ENCODE assay signal across 26 cellular contexts in the genomic region with DNA sequence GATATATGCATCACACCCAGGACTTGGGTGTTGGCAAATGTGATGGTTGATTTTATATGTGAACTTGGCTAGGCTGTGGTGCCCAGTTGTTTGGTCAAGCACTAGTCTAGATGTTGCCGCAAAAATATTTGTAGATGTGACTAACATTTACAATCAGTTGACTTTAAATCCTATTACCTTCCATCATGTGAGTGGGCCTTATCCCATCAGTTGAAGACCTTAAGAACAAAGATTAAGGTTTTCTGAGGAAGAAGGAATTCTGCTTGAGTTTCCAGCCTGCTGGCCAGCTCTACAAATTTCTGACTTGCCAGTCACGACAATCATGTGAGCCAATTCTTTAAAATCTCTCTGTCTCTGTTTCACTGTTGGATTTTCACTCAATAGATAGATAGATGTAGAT. TPM values are rescaled to one million over a fixed set of nuclear protein-coding genes. Genes with fewer than 3 reads are reported as not detected.
DNase-seq lines count a peak whose midpoint lies in the region; ATAC-seq, FAIRE-seq and TF ChIP-seq lines count a peak whose summit lies in the region.
"Had no signal": no experiment of that assay in that cellular context is flagged by ENCODE, and none has a peak within 500 bp of the region (broad histone marks: within the 10 kb centered on the region; RNA-seq: fewer than 3 reads in every experiment).

No MANE protein-coding gene starts in this region.

- H3F3A ChIP-seq in OCI-LY1 (ENCODE audit: insufficient read depth, low read length), result no peaks in the 10 kb centered on the region

- H3K27me3 ChIP-seq in OCI-LY1 (ENCODE audit: insufficient read depth, low read length), result no peaks in the 10 kb centered on the region
- no peaks in the 10 kb centered on the region for H3K27me3 ChIP-seq in K562 (ENCODE audit: control insufficient read depth in 2 of 2, insufficient read depth in 2 of 2, low read length in 2 of 2)
- no peaks in the 10 kb centered on the region for H3K27me3 ChIP-seq in Peyer's patch
- H3K27me3 ChIP-seq: BLaER1 had no signal

- H3K36me3 ChIP-seq in HEK293 (ENCODE audit: control insufficient read depth in 2 of 2, insufficient read depth in 1 of 2, low read length in 2 of 2) (no peaks in the 10 kb centered on the region), OCI-LY1 (ENCODE audit: insufficient read depth, low read length) (no peaks in the 10 kb centered on the region), K562 (ENCODE audit: control insufficient read depth, insufficient read depth, low read length) (peaks cover 1% of the 10 kb centered on the region; the same call in 1 of the 3 replicates), Peyer's patch (no peaks in the 10 kb centered on the region)

- POLR2A ChIA-PET in HEK293 (lab: Yijun Ruan, JAX) (no interaction called here), K562 (lab: Yijun Ruan, JAX) (interaction anchor here (0.6 kb wide), 1 partner anchor 15 kb away, joined by 4 read pairs; no protein-coding TSS in a partner anchor)

- H3K9me1 ChIP-seq in K562 (ENCODE audit: control insufficient read depth, insufficient read depth, low read length), result no peaks in the 10 kb centered on the region

- no peaks in the 10 kb centered on the region for H3K9me2 ChIP-seq in OCI-LY1 (ENCODE audit: low read depth, low read length)

- H3K9me3 ChIP-seq in HEK293 (ENCODE audit: control insufficient read depth, insufficient read depth, low read depth, low read length) (no peaks in the 10 kb centered on the region), OCI-LY1 (ENCODE audit: low read length) (no peaks in the 10 kb centered on the region), K562 (replicated peaks; ENCODE audit: control insufficient read depth, insufficient read depth, low read depth, low read length) (no peaks in the 10 kb centered on the region), Peyer's patch (no peaks in the 10 kb centered on the region)
- H3K9me3 ChIP-seq: BLaER1, Caco-2 had no signal

- intact Hi-C loops in K562 (cut with micrococcal nuclease), result no loop called here

- 68% methylated on average over 2 of the region's 2 CpGs for WGBS in K562 (ENCODE audit: insufficient coverage, low coverage, missing lambda C conversion rate)

- H3K9ac ChIP-seq in OCI-LY1 (ENCODE audit: low read length) (no peak overlapping the region), K562 (ENCODE audit: insufficient read depth in 1 of 2, low read depth in 2 of 2, low read length in 2 of 2) (no peak overlapping the region)
- H3K9ac ChIP-seq: BLaER1 had no signal

- H3K4me2 ChIP-seq in OCI-LY1 (ENCODE audit: low read length) (no peak overlapping the region), K562 (ENCODE audit: insufficient read depth, low read length) (peak overlapping the region; percentile 60)
- H3K4me2 ChIP-seq: BLaER1, GM23338 had no signal

- H3K4me1 ChIP-seq in HEK293 (ENCODE audit: control insufficient read depth, insufficient read depth, low read length) (peaks cover 13% of the 10 kb centered on the region), OCI-LY1 (ENCODE audit: insufficient read depth, low read length, severe bottlenecking) (peaks cover 85% of the 10 kb centered on the region), K562 (replicated peaks in 1 of 2; ENCODE audit: control insufficient read depth in 2 of 2, insufficient read depth in 2 of 2, low read length in 2 of 2) (peaks cover 0 to 16% of the 10 kb centered on the region in 2 experiments; a peak in 2 of 5 replicates), Peyer's patch (no peaks in the 10 kb centered on the region)

- TF ChIP-seq RAD21 in K562 (CRISPR knock-in tag; conservative IDR thresholded peaks at IDR 0.05 in 1 of 2, IDR thresholded peaks at IDR 0.05 in 1 of 2), result no peak

- in situ Hi-C loops in K562 (cut with MboI), result no loop called here

- H3K79me2 ChIP-seq in OCI-LY1 (ENCODE audit: insufficient read depth, low read length) (peaks cover 36% of the 10 kb centered on the region), K562 (ENCODE audit: control insufficient read depth, insufficient read depth, low read length) (peaks cover 7% of the 10 kb centered on the region; the same call in 2 of the 3 replicates)

- TF ChIP-seq EP300 in K562 (IDR thresholded peaks at IDR 0.05; ENCODE audit: low read length), result no peak

- BruUV-seq in K562 (replicated peaks; lab: Mats Ljungman, UMichigan), result no TSS peak

- H2AFZ ChIP-seq in OCI-LY1 (ENCODE audit: low read length) (no peak overlapping the region), K562 (ENCODE audit: low read depth, low read length) (no peak overlapping the region)
- H2AFZ ChIP-seq: GM23338 had no signal

- CTCF ChIA-PET in HEK293 (lab: Yijun Ruan, JAX) (interaction anchor here (0.6 kb wide), 1 partner anchor 203 kb away, joined by 3 read pairs; no protein-coding TSS in a partner anchor), K562 (lab: Yijun Ruan, JAX; ENCODE audit: low intra/inter-chr PET ratio) (no interaction called here)

- TF ChIP-seq POLR2A in K562 (conservative IDR thresholded peaks at IDR 0.05) (no peak), Peyer's patch (IDR thresholded peaks at IDR 0.05) (no peak)

- H3K4me3 ChIP-seq in HEK293 (ENCODE audit: low read depth, low read length) (no peak overlapping the region), OCI-LY1 (ENCODE audit: low read depth, low read length, poor library complexity, severe bottlenecking) (no peak overlapping the region), K562 (no peak overlapping the region), retinal pigment epithelial cell (ENCODE audit: low read length) (no peak overlapping the region), Peyer's patch (no peak overlapping the region)
- H3K4me3 ChIP-seq: BLaER1, GM23338 had no signal

- H3K27ac ChIP-seq in HEK293 (ENCODE audit: extremely low read depth, low read depth, low read length), result no peak overlapping the region
- H3K27ac ChIP-seq in OCI-LY1 (ENCODE audit: low read depth, low read length, poor library complexity, severe bottlenecking), result peak overlapping the region; percentile 29
- H3K27ac ChIP-seq in K562 (ENCODE audit: extremely low read depth, low read depth, low read length), result no peak overlapping the region
- H3K27ac ChIP-seq in Peyer's patch, result no peak overlapping the region
- H3K27ac ChIP-seq: BLaER1, C4-2B had no signal

- no peak for TF ChIP-seq CTCF in HEK293 (tag by site-specific recombination; IDR thresholded peaks at IDR 0.05)
- TF ChIP-seq CTCF in OCI-LY1 (IDR thresholded peaks at IDR 0.05; ENCODE audit: low read length), result no peak
- no peak for TF ChIP-seq CTCF in K562 (IDR thresholded peaks at IDR 0.05 in 2 of 3, conservative IDR thresholded peaks at IDR 0.05 in 1 of 3; ENCODE audit: insufficient read depth in 2 of 3, low read depth in 1 of 3, low read length in 3 of 3)
- no peak for TF ChIP-seq CTCF in retinal pigment epithelial cell (conservative IDR thresholded peaks at IDR 0.05; ENCODE audit: low read depth, low read length)
- TF ChIP-seq CTCF in Peyer's patch (IDR thresholded peaks at IDR 0.05), result no peak

- FAIRE-seq in K562 (lab: Jason Lieb, UNC), result peak; percentile 15
- FAIRE-seq: GM12891, GM18507 had no signal

- DNase-seq in K562 (ENCODE audit: extremely low read depth in 1 of 4, low spot score in 3 of 4) (no peak), retinal pigment epithelial cell (ENCODE audit: low read depth) (peak; percentile 82), activated gamma-delta T cell (lab: John Stamatoyannopoulos, UW) (no peak), DMS153 treated with DMSO at 0.1 percent for 48 hours (lab: John Stamatoyannopoulos, UW; ENCODE audit: unreplicated experiment) (no peak), SKM-1 treated with dmso at 0.1 percent for 144 hours (lab: John Stamatoyannopoulos, UW; ENCODE audit: unreplicated experiment) (no peak), Peyer's patch (no peak)
- DNase-seq: Caco-2; CD4-positive, CD25-positive, alpha-beta regulatory T cell; CD8-positive, alpha-beta T cell; DMS153; DMS79; EL; GDM1; H9; HFFc6 had no signal

- H4K20me1 ChIP-seq in OCI-LY1 (ENCODE audit: insufficient read depth, low read length) (no peaks in the 10 kb centered on the region), K562 (replicated peaks; ENCODE audit: control insufficient read depth, insufficient read depth, low read length) (no peaks in the 10 kb centered on the region)

- no peak for ATAC-seq in K562
- ATAC-seq: CD8-positive, alpha-beta T cell; GM23338; HCT116 had no signal

RNA-seq across cellular contexts. Expression of gene TSPAN13, which starts 20.3 kb away (rescaled TPM):
- total RNA-seq in K562 (2011; cell fraction: chromatin; rRNA removed; ENCODE audit: low replicate concordance), result 20.7 and 45.9 TPM in 2 replicates
- 26.2 and 28.2 TPM in 2 replicates for total RNA-seq in K562 (2011; cell fraction: nucleolus; rRNA removed)
- 50.4 and 66.6 TPM in 2 replicates for total RNA-seq in K562 (2011; cell fraction: nucleoplasm; rRNA removed)
- total RNA-seq in K562 (2014; rRNA removed), result 12.8 and 16.6 TPM in 2 replicates
- 29.2 and 32.5 TPM in 2 replicates for total RNA-seq in K562 (2014; rRNA removed; fragmentation: Illumina TruSeq; extraction: Trizol)
- total RNA-seq in K562 (2015; rRNA removed; fragmentation: Illumina TruSeq; extraction: Trizol), result 14.3 and 16.4 TPM in 2 replicates
- 26.8 and 28.9 TPM in 2 replicates for total RNA-seq in K562 (2021)
- 23.3 and 46.3 TPM in 2 replicates for polyA plus RNA-seq in K562 (2011; rRNA removed)
- 14.2 and 22.5 TPM in 2 replicates for polyA plus RNA-seq in K562 (2011; cell fraction: cytosol; rRNA removed)
- polyA plus RNA-seq in K562 (2011; cell fraction: nucleus; rRNA removed), result 8.5 and 10.1 TPM in 2 replicates
- polyA plus RNA-seq in K562 (2012), result 17.7 and 21.3 TPM in 2 replicates
- 25.0 and 29.3 TPM in 2 replicates for polyA plus RNA-seq in K562 (2014; fragmentation: Illumina TruSeq; extraction: Trizol)
- polyA plus RNA-seq in K562 (2014; fragmentation: Nextera tagmentation; extraction: Ambion mirVana), result 1 to 10 TPM; 7.8 to 9.8 TPM
- 20.0 and 23.9 TPM in 2 replicates for polyA plus RNA-seq in K562 (2014; rRNA removed)
- polyA minus RNA-seq in K562 (2011; rRNA and poly(A)+ RNA removed), result 12.9 and 21.0 TPM in 2 replicates
- polyA minus RNA-seq in K562 (2011; cell fraction: cytosol; rRNA and poly(A)+ RNA removed), result 8.0 and 14.1 TPM in 2 replicates
- polyA minus RNA-seq in K562 (2011; cell fraction: nucleus; rRNA and poly(A)+ RNA removed), result 3.5 and 5.3 TPM in 2 replicates
- 10 to 100 TPM; 21.5 to 53.9 (median 33.1) TPM for total RNA-seq in Peyer's patch

RNA-seq across cellular contexts. Expression of gene AGR2, which starts 30.9 kb away (rescaled TPM):
- total RNA-seq in K562 (2011; cell fraction: chromatin; rRNA removed; ENCODE audit: low replicate concordance), result not detected in 2 replicates
- not detected in 2 replicates for total RNA-seq in K562 (2011; cell fraction: nucleolus; rRNA removed)
- not detected in 2 replicates for total RNA-seq in K562 (2011; cell fraction: nucleoplasm; rRNA removed)
- total RNA-seq in K562 (2014; rRNA removed), result not detected in 2 replicates
- not detected in 2 replicates for total RNA-seq in K562 (2014; rRNA removed; fragmentation: Illumina TruSeq; extraction: Trizol)
- not detected in 2 replicates for total RNA-seq in K562 (2015; rRNA removed; fragmentation: Illumina TruSeq; extraction: Trizol)
- total RNA-seq in K562 (2021), result 0.66 and 0.98 TPM in 2 replicates
- not detected in 2 replicates for polyA plus RNA-seq in K562 (2011; rRNA removed)
- polyA plus RNA-seq in K562 (2011; cell fraction: cytosol; rRNA removed), result 0.22 TPM in 1 of 2 replicates, not detected in the other
- not detected in 2 replicates for polyA plus RNA-seq in K562 (2011; cell fraction: nucleus; rRNA removed)
- not detected in 2 replicates for polyA plus RNA-seq in K562 (2012)
- not detected in 2 replicates for polyA plus RNA-seq in K562 (2014; fragmentation: Illumina TruSeq; extraction: Trizol)
- polyA plus RNA-seq in K562 (2014; fragmentation: Nextera tagmentation; extraction: Ambion mirVana), result not detected
- polyA plus RNA-seq in K562 (2014; rRNA removed), result not detected in 2 replicates
- not detected in 2 replicates for polyA minus RNA-seq in K562 (2011; rRNA and poly(A)+ RNA removed)
- not detected in 2 replicates for polyA minus RNA-seq in K562 (2011; cell fraction: cytosol; rRNA and poly(A)+ RNA removed)
- not detected in 2 replicates for polyA minus RNA-seq in K562 (2011; cell fraction: nucleus; rRNA and poly(A)+ RNA removed)
- total RNA-seq in Peyer's patch, result 100 to 1,000 TPM in 3 of 4 donors, 10 to 100 TPM in 1; 49.5 to 282 (median 252) TPM
- total RNA-seq: A172; A673; CD4-positive, CD25-positive, alpha-beta regulatory T cell; CD8-positive, alpha-beta T cell; GM23338; H4; H9; HFFc6 had no signal
- polyA plus RNA-seq: CD4-positive, CD25-positive, alpha-beta regulatory T cell; GM23338 had no signal

Comparison
In these comparisons a context has a peak if more than half of its experiments do, and no peak if none do; other contexts are left out.
1. RNA of gene AGR2, which starts 30.9 kb away (total RNA-seq): 49.5 to 282 TPM in Peyer's patch; 0.66 to 0.98 TPM in K562; every median in the first group is over 10 times any median in the second.